In the genomic region with DNA sequence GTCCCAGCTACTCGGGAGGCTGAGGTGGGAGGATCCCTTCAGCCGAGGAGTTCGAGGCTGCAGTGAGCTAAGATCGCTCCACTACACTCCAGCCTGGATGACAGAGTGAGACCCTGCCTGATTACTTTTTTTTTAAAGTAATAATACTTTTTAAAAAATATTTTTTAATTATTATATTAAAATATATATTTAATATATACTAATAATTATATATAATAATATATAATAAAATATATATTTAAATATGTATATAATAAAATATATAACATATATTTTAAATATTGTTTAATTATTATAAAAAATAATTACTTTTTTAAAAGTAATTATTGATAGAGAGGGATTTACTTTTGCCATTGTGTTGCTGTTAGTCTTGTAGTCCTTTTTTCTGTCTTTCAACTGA, we compare ENCODE assay signal across 27 cellular contexts.
DNase-seq lines count a peak whose midpoint lies in the region; ATAC-seq, FAIRE-seq and TF ChIP-seq lines count a peak whose summit lies in the region.
"Had no signal": no experiment of that assay in that cellular context is flagged by ENCODE, and none has a peak within 500 bp of the region (broad histone marks: within the 10 kb centered on the region; RNA-seq: fewer than 3 reads in every experiment).

No MANE protein-coding gene starts in this region.

- peak overlapping the region; percentile 4 for H3K18ac ChIP-seq in mesendoderm (ENCODE audit: low read length)

- TF ChIP-seq CTCF in tibial nerve (IDR thresholded peaks at IDR 0.05): no peak
- TF ChIP-seq CTCF in left ventricle myocardium inferior (IDR thresholded peaks at IDR 0.05; ENCODE audit: borderline replicate concordance): no peak

- ATAC-seq in HG03196 (IDR thresholded peaks at IDR 0.05; ENCODE audit: unreplicated experiment) (no peak), GM18517 (IDR thresholded peaks at IDR 0.05; ENCODE audit: unreplicated experiment) (no peak)

- H3K36me3 ChIP-seq in mesendoderm (ENCODE audit: control insufficient read depth, insufficient read depth, low read length) (no peaks in the 10 kb centered on the region), tibial nerve (no peaks in the 10 kb centered on the region), left ventricle myocardium inferior (no peaks in the 10 kb centered on the region)
- H3K36me3 ChIP-seq: BLaER1, MG63, SJSA1 had no signal

- intact Hi-C loops in left ventricle myocardium inferior (cut with micrococcal nuclease): no loop called here

- H3K23ac ChIP-seq in mesendoderm (ENCODE audit: low read length): no peak overlapping the region

- H3K79me2 ChIP-seq in mesendoderm (ENCODE audit: control insufficient read depth, insufficient read depth, low read length): peaks cover 12% of the 10 kb centered on the region

- no peak overlapping the region for H4K8ac ChIP-seq in mesendoderm (ENCODE audit: low read depth, low read length)

- H3K4me1 ChIP-seq in mesendoderm (ENCODE audit: control insufficient read depth, low read depth, low read length) (peaks cover 5% of the 10 kb centered on the region), tibial nerve (peaks cover 0 to 29% (median 12%) of the 10 kb centered on the region in 4 donors), left ventricle myocardium inferior (peaks cover 14% of the 10 kb centered on the region)
- H3K4me1 ChIP-seq: BLaER1, SJSA1 had no signal

- no peak overlapping the region for H2BK15ac ChIP-seq in mesendoderm (replicated peaks; ENCODE audit: low read depth)

- H3K79me1 ChIP-seq in mesendoderm (ENCODE audit: low read length): peaks cover 13% of the 10 kb centered on the region

- H3K27ac ChIP-seq in mesendoderm (ENCODE audit: low read depth, low read length) (no peak overlapping the region), tibial nerve (peak overlapping the region; percentile 20 to 74 (median 56)), left ventricle myocardium inferior (replicated peaks) (no peak overlapping the region)
- H3K27ac ChIP-seq: BLaER1, PC-9, SJSA1 had no signal

- peak; percentile 95 for FAIRE-seq in G401.6 (lab: Jason Lieb, UNC)
- FAIRE-seq in endometrium (lab: Jason Lieb, UNC): peak; percentile 86
- FAIRE-seq: D721Med, H1 had no signal

- no peak for TF ChIP-seq EP300 in tibial nerve (IDR thresholded peaks at IDR 0.05)

- no peak overlapping the region for H2AK5ac ChIP-seq in mesendoderm (ENCODE audit: low read length)

- H3K9me3 ChIP-seq in tibial nerve: no peaks in the 10 kb centered on the region
- no peaks in the 10 kb centered on the region for H3K9me3 ChIP-seq in left ventricle myocardium inferior (replicated peaks)
- H3K9me3 ChIP-seq: BLaER1, MG63 had no signal

- H4K5ac ChIP-seq in mesendoderm (ENCODE audit: low read length): no peak overlapping the region

- H2BK5ac ChIP-seq in mesendoderm (ENCODE audit: low read length): no peak overlapping the region

- H3K4me2 ChIP-seq in mesendoderm (ENCODE audit: low read length): no peak overlapping the region
- H3K4me2 ChIP-seq: BLaER1, PC-9 had no signal

- H3K56ac ChIP-seq in mesendoderm (ENCODE audit: low read length): no peak overlapping the region

- H3K9ac ChIP-seq in mesendoderm (ENCODE audit: low read length): no peak overlapping the region
- H3K9ac ChIP-seq: BLaER1 had no signal

- no peak overlapping the region for H2BK120ac ChIP-seq in mesendoderm (ENCODE audit: low read depth, low read length)

- H3K4me3 ChIP-seq in mesendoderm (ENCODE audit: low read length): no peak overlapping the region
- no peak overlapping the region for H3K4me3 ChIP-seq in tibial nerve
- no peak overlapping the region for H3K4me3 ChIP-seq in left ventricle myocardium inferior
- H3K4me3 ChIP-seq: BLaER1, MG63, PC-9, SJSA1 had no signal

- WGBS in mesendoderm (ENCODE audit: extremely low coverage, insufficient coverage, low lambda C conversion rate): no CpG with 5 or more reads among the region's 4 CpGs
- WGBS in tibial nerve, 2 donors: 74 to 78% methylated on average over 4 of the region's 4 CpGs

- H3K4ac ChIP-seq in mesendoderm (ENCODE audit: low read depth, low read length): no peak overlapping the region

- TF ChIP-seq POLR2A in tibial nerve (IDR thresholded peaks at IDR 0.05): no peak

- DNase-seq in mesendoderm (no peak), tibial nerve (ENCODE audit: low spot score in 2 of 2) (no peak), left ventricle myocardium inferior (no peak)
- DNase-seq: 8988T; CD4-positive, alpha-beta T cell; HCEC 1CT; IMR-90; KG1; MG63; NCI-H1105 treated with DMSO at 0.1 percent for 48 hours; NCI-H146; NCI-H1930; NCI-H446; NCI-H524 treated with DMSO at 0.1 percent for 48 hours; NCI-H82; NK-92 treated with Interleukin-12 subunit alpha and Interleukin-12 subunit beta, amount 100 ng/mL, for 24 hours; PC-9; Right ventricle myocardium superior; RPMI8226 had no signal

- H3K27me3 ChIP-seq in mesendoderm (ENCODE audit: insufficient read depth, low read length, poor library complexity) (no peaks in the 10 kb centered on the region), tibial nerve (no peaks in the 10 kb centered on the region), left ventricle myocardium inferior (ENCODE audit: low read depth) (no peaks in the 10 kb centered on the region)
- H3K27me3 ChIP-seq: BLaER1, MG63, SJSA1 had no signal

Comparison
In these comparisons a context has a peak if more than half of its experiments do, and no peak if none do; other contexts are left out.
1. H3K27ac ChIP-seq: peak in tibial nerve (4 of 4); none in mesendoderm (single experiment) and left ventricle myocardium inferior (single experiment).